Comparison of ENCODE assay signal across 12 cellular contexts in genomic region chr2:197212344-197213262, GRCh38.
A peak's percentile ranks its signal among the peaks of the same experiment; 100 is the strongest.
DNase-seq lines count a peak whose midpoint lies in the region; ATAC-seq and FAIRE-seq lines count a peak whose summit lies in the region.
"Had no signal": no experiment of that assay in that cellular context is flagged by ENCODE, and none has a peak within 500 bp of the region (broad histone marks: within the 10 kb centered on the region; RNA-seq: fewer than 3 reads in every experiment).

No MANE protein-coding gene starts in this region.

- FAIRE-seq in urothelium cell line (lab: Jason Lieb, UNC): no peak
- FAIRE-seq: colon had no signal

- no peak for DNase-seq in stimulated activated naive CD8-positive, alpha-beta T cell treated with anti-CD3 and anti-CD28 coated beads, Interleukin-15, Interleukin-2, amounts not matched to agents 100 U/mL and 50 U/mL, for 24 hours
- DNase-seq in activated naive CD4-positive, alpha-beta T cell treated with anti-CD3 and anti-CD28 coated beads, Interleukin-2, amount 50 U/mL, for 72 hours (ENCODE audit: low spot score in 2 of 2): no peak
- DNase-seq in memory B cell (ENCODE audit: low spot score in 2 of 2): no peak
- no peak for DNase-seq in left colon
- DNase-seq in iPS-NIHi11 (ENCODE audit: low spot score): no peak
- no peak for DNase-seq in urothelium cell line (ENCODE audit: low spot score)
- DNase-seq: H9, NCI-H774, psoas muscle had no signal

- H3K4me1 Mint-ChIP-seq in stimulated activated naive CD8-positive, alpha-beta T cell treated with anti-CD3 and anti-CD28 coated beads, Interleukin-15, Interleukin-2, amounts not matched to agents 100 ng/mL and 50 ng/mL, for 24 hours (ENCODE audit: low read depth): peaks cover 100% of the 10 kb centered on the region
- peaks cover 76% of the 10 kb centered on the region for H3K4me1 Mint-ChIP-seq in memory B cell
- H3K4me1 Mint-ChIP-seq: H9 had no signal

- no peaks in the 10 kb centered on the region for H3K27me3 Mint-ChIP-seq in stimulated activated naive CD8-positive, alpha-beta T cell treated with anti-CD3 and anti-CD28 coated beads, Interleukin-15, Interleukin-2, amounts not matched to agents 100 ng/mL and 50 ng/mL, for 24 hours
- H3K27me3 Mint-ChIP-seq in memory B cell: no peaks in the 10 kb centered on the region

- peaks cover 19% of the 10 kb centered on the region for H3K36me3 Mint-ChIP-seq in stimulated activated naive CD8-positive, alpha-beta T cell treated with anti-CD3 and anti-CD28 coated beads, Interleukin-15, Interleukin-2, amounts not matched to agents 100 ng/mL and 50 ng/mL, for 24 hours (ENCODE audit: low read depth)
- peaks cover 0 to under 1% of the 10 kb centered on the region in 2 donors for H3K36me3 Mint-ChIP-seq in activated naive CD4-positive, alpha-beta T cell treated with anti-CD3 and anti-CD28 coated beads, Interleukin-2, amount 50 U/mL, for 72 hours
- H3K36me3 Mint-ChIP-seq in memory B cell: peaks cover 2% of the 10 kb centered on the region

- H3K9me3 Mint-ChIP-seq in stimulated activated naive CD8-positive, alpha-beta T cell treated with anti-CD3 and anti-CD28 coated beads, Interleukin-15, Interleukin-2, amounts not matched to agents 100 ng/mL and 50 ng/mL, for 24 hours: no peaks in the 10 kb centered on the region
- H3K9me3 Mint-ChIP-seq in activated naive CD4-positive, alpha-beta T cell treated with anti-CD3 and anti-CD28 coated beads, Interleukin-2, amount 50 U/mL, for 72 hours: no peaks in the 10 kb centered on the region
- H3K9me3 Mint-ChIP-seq in memory B cell: no peaks in the 10 kb centered on the region
- H3K9me3 Mint-ChIP-seq: H9 had no signal

- H3K4me3 Mint-ChIP-seq in stimulated activated naive CD8-positive, alpha-beta T cell treated with anti-CD3 and anti-CD28 coated beads, Interleukin-15, Interleukin-2, amounts not matched to agents 100 ng/mL and 50 ng/mL, for 24 hours: peak overlapping the region; percentile 75
- peak overlapping the region; percentile 76 for H3K4me3 Mint-ChIP-seq in memory B cell
- H3K4me3 Mint-ChIP-seq: H9 had no signal

- intact Hi-C loops in left colon (cut with DNase I, micrococcal nuclease): no loop called here

- ATAC-seq in stimulated activated naive CD8-positive, alpha-beta T cell treated with anti-CD3 and anti-CD28 coated beads, Interleukin-15, Interleukin-2, amounts not matched to agents 100 U/mL and 50 U/mL, for 24 hours: no peak
- no peak for ATAC-seq in activated naive CD4-positive, alpha-beta T cell treated with anti-CD3 and anti-CD28 coated beads, Interleukin-2, amount 50 U/mL, for 72 hours
- ATAC-seq in memory B cell (ENCODE audit: low read depth) (peak; percentile 20), left colon (no peak), GM21723 (IDR thresholded peaks at IDR 0.05; ENCODE audit: unreplicated experiment) (no peak)
- ATAC-seq: psoas muscle had no signal

- peak overlapping the region; percentile 95 for H3K27ac Mint-ChIP-seq in stimulated activated naive CD8-positive, alpha-beta T cell treated with anti-CD3 and anti-CD28 coated beads, Interleukin-15, Interleukin-2, amounts not matched to agents 100 ng/mL and 50 ng/mL, for 24 hours
- H3K27ac Mint-ChIP-seq in activated naive CD4-positive, alpha-beta T cell treated with anti-CD3 and anti-CD28 coated beads, Interleukin-2, amount 50 U/mL, for 72 hours: peak overlapping the region; percentile 91 to 93
- peak overlapping the region; percentile 98 for H3K27ac Mint-ChIP-seq in memory B cell
